ENCODE assay signal across 9 cellular contexts in genomic region chr2:199485732-199486335, GRCh38. TPM values are rescaled to one million over a fixed set of nuclear protein-coding genes. Genes with fewer than 3 reads are reported as not detected.
DNase-seq lines count a peak whose midpoint lies in the region; ATAC-seq and TF ChIP-seq lines count a peak whose summit lies in the region.
"Had no signal": no experiment of that assay in that cellular context is flagged by ENCODE, and none has a peak within 500 bp of the region (broad histone marks: within the 10 kb centered on the region; RNA-seq: fewer than 3 reads in every experiment).

No MANE protein-coding gene starts in this region.

- H3K4me3 ChIP-seq in Peyer's patch, result no peak overlapping the region
- no peak overlapping the region for H3K4me3 ChIP-seq in mucosa of descending colon

- no peaks in the 10 kb centered on the region for H3K4me1 ChIP-seq in Peyer's patch
- no peaks in the 10 kb centered on the region for H3K4me1 ChIP-seq in mucosa of descending colon (ENCODE audit: low read depth)

- TF ChIP-seq POLR2A in Peyer's patch (IDR thresholded peaks at IDR 0.05), result no peak

- no peaks in the 10 kb centered on the region for H3K4me1 Mint-ChIP-seq in chondrocyte (ENCODE audit: low read depth)
- H3K4me1 Mint-ChIP-seq: natural killer cell had no signal

- no peak overlapping the region for H3K4me3 Mint-ChIP-seq in chondrocyte (ENCODE audit: unreplicated experiment)
- H3K4me3 Mint-ChIP-seq: natural killer cell had no signal

- H3K36me3 Mint-ChIP-seq in chondrocyte (ENCODE audit: low read depth), result no peaks in the 10 kb centered on the region
- H3K36me3 Mint-ChIP-seq: natural killer cell had no signal

- peak; percentile 22 for DNase-seq in CMK (ENCODE audit: low read depth)
- DNase-seq in Peyer's patch, result peak in 2 of 3 donors; percentile 68 to 79
- DNase-seq in chondrocyte (ENCODE audit: low spot score), result no peak
- DNase-seq in mucosa of descending colon, result peak; percentile 62 to 94 (median 80)
- DNase-seq in GM19240 (ENCODE audit: insufficient read length, low spot score), result no peak
- DNase-seq: natural killer cell had no signal

- intact Hi-C loops in mucosa of descending colon (cut with DNase I, micrococcal nuclease), result no loop called here

- H3K36me3 ChIP-seq in Peyer's patch (no peaks in the 10 kb centered on the region), mucosa of descending colon (ENCODE audit: low read depth) (no peaks in the 10 kb centered on the region)

- no peak for TF ChIP-seq EP300 in Ishikawa (IDR thresholded peaks at IDR 0.05; ENCODE audit: borderline replicate concordance)

- no peaks in the 10 kb centered on the region for H3K27me3 ChIP-seq in Peyer's patch

- ATAC-seq in GM18517 (IDR thresholded peaks at IDR 0.05; ENCODE audit: unreplicated experiment) (peak; percentile 52), mucosa of descending colon (peak; percentile 88), GM21381 (IDR thresholded peaks at IDR 0.05; ENCODE audit: unreplicated experiment) (no peak)

- no peaks in the 10 kb centered on the region for H3K9me3 ChIP-seq in Peyer's patch
- no peaks in the 10 kb centered on the region for H3K9me3 ChIP-seq in mucosa of descending colon

- peaks cover 28% of the 10 kb centered on the region for H3K27me3 Mint-ChIP-seq in chondrocyte (ENCODE audit: low read depth)

- H3K27ac ChIP-seq in Peyer's patch, result no peak overlapping the region

- H3K9me3 Mint-ChIP-seq in chondrocyte (ENCODE audit: low read depth), result no peaks in the 10 kb centered on the region
- H3K9me3 Mint-ChIP-seq: natural killer cell had no signal

- TF ChIP-seq CTCF in Peyer's patch (IDR thresholded peaks at IDR 0.05), result peak in 4 of 6 experiments; percentile 16 to 63 (median 54)
- TF ChIP-seq CTCF in chondrocyte (IDR thresholded peaks at IDR 0.05), result peak; percentile 83
- no peak for TF ChIP-seq CTCF in mucosa of descending colon (IDR thresholded peaks at IDR 0.05)

- no peak overlapping the region for H3K27ac Mint-ChIP-seq in chondrocyte (ENCODE audit: unreplicated experiment)
- H3K27ac Mint-ChIP-seq: natural killer cell had no signal

- peak; percentile 74 for TF ChIP-seq RAD21 in Ishikawa (IDR thresholded peaks at IDR 0.05; ENCODE audit: low read depth)

TF ChIP-seq in Ishikawa, 13 proteins besides CTCF, POLR2A, EP300 and RAD21:
- TF ChIP-seq TEAD4 (IDR thresholded peaks at IDR 0.05) (no peak), YY1 (IDR thresholded peaks at IDR 0.05; ENCODE audit: low read depth) (no peak), TCF12 (IDR thresholded peaks at IDR 0.05; ENCODE audit: low read depth) (no peak), FOXM1 (IDR thresholded peaks at IDR 0.05; ENCODE audit: borderline replicate concordance, low read depth) (no peak)

RNA-seq across cellular contexts. Expression of gene SATB2, which starts 28.1 kb away (rescaled TPM):
- 100 to 1,000 TPM in 1 of 4 donors, 10 to 100 TPM in 3; 62.0 to 104 (median 91.1) TPM for total RNA-seq in Peyer's patch
- 10.5 to 12.0 TPM (median 11.6 TPM) in 3 replicates for total RNA-seq in chondrocyte
- total RNA-seq in mucosa of descending colon, result 100 to 1,000 TPM; 125 to 328 (median 183) TPM

Comparison
In these comparisons a context has a peak if more than half of its experiments do, and no peak if none do; other contexts are left out.
1. DNase-seq: peak in CMK (single experiment), Peyer's patch (2 of 3) and mucosa of descending colon (3 of 3); none in chondrocyte (single experiment) and GM19240 (single experiment).